ENCODE assay signal across 23 cellular contexts in the genomic region with DNA sequence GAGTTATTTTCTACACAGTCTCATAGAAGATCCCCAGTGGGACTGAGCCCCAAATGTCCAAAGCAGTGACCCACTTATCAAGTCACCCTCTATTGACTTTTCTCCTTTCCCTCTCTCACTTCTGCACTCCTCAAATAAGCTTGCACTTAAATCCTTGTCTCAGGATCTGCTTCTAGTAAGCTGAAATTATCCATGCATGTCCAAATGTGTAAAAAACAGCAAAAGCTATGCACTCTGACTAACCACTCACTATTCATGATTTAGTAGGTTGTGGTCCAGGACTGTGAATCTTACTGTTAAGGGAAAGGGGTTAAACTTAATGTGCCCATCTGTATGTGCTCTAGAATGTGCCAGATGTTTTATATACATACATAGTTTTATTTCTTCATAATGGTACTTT.
DNase-seq lines count a peak whose midpoint lies in the region; FAIRE-seq and TF ChIP-seq lines count a peak whose summit lies in the region.
"Had no signal": no experiment of that assay in that cellular context is flagged by ENCODE, and none has a peak within 500 bp of the region (broad histone marks: within the 10 kb centered on the region; RNA-seq: fewer than 3 reads in every experiment).

No MANE protein-coding gene starts in this region.

- H3K4me3 Mint-ChIP-seq in astrocyte (ENCODE audit: unreplicated experiment): no peak overlapping the region
- H3K4me3 Mint-ChIP-seq in activated naive CD8-positive, alpha-beta T cell treated with anti-CD3 and anti-CD28 coated beads for 36 hours: no peak overlapping the region
- H3K4me3 Mint-ChIP-seq: B cell; CD4-positive, alpha-beta T cell; H9 had no signal

- DNase-seq in NCI-H82 treated with DMSO at 0.1 percent for 48 hours (lab: John Stamatoyannopoulos, UW; ENCODE audit: unreplicated experiment): peak; percentile 26
- peak; percentile 52 for DNase-seq in astrocyte (ENCODE audit: low read depth)
- peak; percentile 32 for DNase-seq in kidney glomerular epithelial cell (lab: John Stamatoyannopoulos, UW)
- no peak for DNase-seq in NCI-H2227 (lab: John Stamatoyannopoulos, UW; ENCODE audit: unreplicated experiment)
- DNase-seq in prostate gland (ENCODE audit: low spot score): no peak
- DNase-seq in activated naive CD8-positive, alpha-beta T cell treated with anti-CD3 and anti-CD28 coated beads for 36 hours: no peak
- no peak for DNase-seq in SJCRH30
- DNase-seq: CD4-positive, alpha-beta T cell; COR-L47; DMS 273 treated with DMSO at 0.1 percent for 48 hours; GM23248; H9; Kasumi-1; MG63; NCI-H1417 treated with DMSO at 0.1 percent for 48 hours; NCI-H187; NCI-H345; NCI-H774; Right ventricle myocardium superior had no signal

- peaks cover 14 to 25% (median 17%) of the 10 kb centered on the region in 11 experiments for H3K9me3 ChIP-seq in BLaER1 treated with 17β-estradiol and CSF1 and Interleukin-3, amounts not matched to agents 10 nM and 100 nM (replicated peaks in 1 of 11)
- H3K9me3 ChIP-seq in astrocyte (ENCODE audit: insufficient read depth, low read depth, low read length): no peaks in the 10 kb centered on the region
- no peaks in the 10 kb centered on the region for H3K9me3 ChIP-seq in prostate gland
- peaks cover 3% of the 10 kb centered on the region; the same call in 1 of the 2 replicates for H3K9me3 ChIP-seq in SJCRH30 (replicated peaks)

- no peak for TF ChIP-seq CTCF in astrocyte (IDR thresholded peaks at IDR 0.05; ENCODE audit: insufficient read depth, low read depth, low read length)
- no peak for TF ChIP-seq CTCF in prostate gland (IDR thresholded peaks at IDR 0.05)

- H3K4me1 ChIP-seq in BLaER1 treated with 17β-estradiol and CSF1 and Interleukin-3, amounts not matched to agents 10 nM and 100 nM: peaks cover 18 to 76% (median 61%) of the 10 kb centered on the region in 10 experiments
- peaks cover 3% of the 10 kb centered on the region for H3K4me1 ChIP-seq in astrocyte (ENCODE audit: insufficient read depth, low read length)
- H3K4me1 ChIP-seq in prostate gland (replicated peaks): no peaks in the 10 kb centered on the region
- H3K4me1 ChIP-seq in SJCRH30: no peaks in the 10 kb centered on the region

- no peaks in the 10 kb centered on the region for H4K20me1 ChIP-seq in BLaER1 treated with 17β-estradiol and CSF1 and Interleukin-3, amounts not matched to agents 10 nM and 100 nM
- H4K20me1 ChIP-seq in astrocyte (ENCODE audit: insufficient read depth, low read length): no peaks in the 10 kb centered on the region

- H3K36me3 ChIP-seq in BLaER1 treated with 17β-estradiol and CSF1 and Interleukin-3, amounts not matched to agents 10 nM and 100 nM: no peaks in the 10 kb centered on the region
- H3K36me3 ChIP-seq in astrocyte (ENCODE audit: insufficient read depth, low read length) (no peaks in the 10 kb centered on the region), prostate gland (no peaks in the 10 kb centered on the region), SJCRH30 (no peaks in the 10 kb centered on the region)
- H3K36me3 ChIP-seq: MG63 had no signal

- H3K4me1 Mint-ChIP-seq in astrocyte (ENCODE audit: low read depth, unreplicated experiment): peaks cover 7% of the 10 kb centered on the region
- no peaks in the 10 kb centered on the region for H3K4me1 Mint-ChIP-seq in activated naive CD8-positive, alpha-beta T cell treated with anti-CD3 and anti-CD28 coated beads for 36 hours
- H3K4me1 Mint-ChIP-seq: B cell had no signal

- H2AFZ ChIP-seq in astrocyte (ENCODE audit: low read depth, low read length): no peak overlapping the region
- H2AFZ ChIP-seq: GM23248 had no signal

- TF ChIP-seq POLR2A in prostate gland (IDR thresholded peaks at IDR 0.05): no peak

- peak overlapping the region in 1 of 11 experiments; percentile 14; a peak in 1 of 22 replicates for H3K9ac ChIP-seq in BLaER1 treated with 17β-estradiol and CSF1 and Interleukin-3, amounts not matched to agents 10 nM and 100 nM
- no peak overlapping the region for H3K9ac ChIP-seq in astrocyte (ENCODE audit: low read length)
- H3K9ac ChIP-seq: GM23248 had no signal

- no peak for FAIRE-seq in astrocyte (lab: Jason Lieb, UNC)
- FAIRE-seq: A204.1, GM12891 had no signal

- H3K27ac Mint-ChIP-seq in astrocyte (ENCODE audit: unreplicated experiment): no peak overlapping the region
- no peak overlapping the region for H3K27ac Mint-ChIP-seq in activated naive CD8-positive, alpha-beta T cell treated with anti-CD3 and anti-CD28 coated beads for 36 hours
- H3K27ac Mint-ChIP-seq: B cell; CD4-positive, alpha-beta T cell; H9 had no signal

- H3K4me3 ChIP-seq in BLaER1 treated with 17β-estradiol and CSF1 and Interleukin-3, amounts not matched to agents 10 nM and 100 nM: no peak overlapping the region; a peak in 1 of 20 replicates
- no peak overlapping the region for H3K4me3 ChIP-seq in astrocyte (ENCODE audit: insufficient read depth, low read depth, low read length)
- H3K4me3 ChIP-seq in prostate gland: no peak overlapping the region
- H3K4me3 ChIP-seq in SJCRH30: no peak overlapping the region
- H3K4me3 ChIP-seq: GM23248, MG63 had no signal

- H3K36me3 Mint-ChIP-seq in astrocyte (ENCODE audit: low read depth, unreplicated experiment): no peaks in the 10 kb centered on the region
- H3K36me3 Mint-ChIP-seq in activated naive CD8-positive, alpha-beta T cell treated with anti-CD3 and anti-CD28 coated beads for 36 hours: no peaks in the 10 kb centered on the region

- H3K27me3 ChIP-seq in BLaER1 treated with 17β-estradiol and CSF1 and Interleukin-3, amounts not matched to agents 10 nM and 100 nM: no peaks in the 10 kb centered on the region
- no peaks in the 10 kb centered on the region for H3K27me3 ChIP-seq in astrocyte (ENCODE audit: insufficient read depth, low read length)
- no peaks in the 10 kb centered on the region for H3K27me3 ChIP-seq in prostate gland (replicated peaks; ENCODE audit: insufficient read depth)
- H3K27me3 ChIP-seq in SJCRH30: no peaks in the 10 kb centered on the region
- H3K27me3 ChIP-seq: MG63 had no signal

- peak overlapping the region in 8 of 11 experiments; percentile 10 to 71 (median 38); a peak in 10 of 22 replicates for H3K27ac ChIP-seq in BLaER1 treated with 17β-estradiol and CSF1 and Interleukin-3, amounts not matched to agents 10 nM and 100 nM
- no peak overlapping the region for H3K27ac ChIP-seq in astrocyte (ENCODE audit: low read depth, low read length)
- no peak overlapping the region for H3K27ac ChIP-seq in prostate gland
- no peak overlapping the region for H3K27ac ChIP-seq in SJCRH30
- H3K27ac ChIP-seq: GM23248 had no signal

- H3K4me2 ChIP-seq in BLaER1 treated with 17β-estradiol and CSF1 and Interleukin-3, amounts not matched to agents 10 nM and 100 nM: peak overlapping the region; percentile 48 to 87 (median 68)
- H3K4me2 ChIP-seq in astrocyte (ENCODE audit: low read length): no peak overlapping the region

- no peaks in the 10 kb centered on the region for H3K27me3 Mint-ChIP-seq in astrocyte (ENCODE audit: low read depth, unreplicated experiment)
- no peaks in the 10 kb centered on the region for H3K27me3 Mint-ChIP-seq in activated naive CD8-positive, alpha-beta T cell treated with anti-CD3 and anti-CD28 coated beads for 36 hours
- H3K27me3 Mint-ChIP-seq: B cell; CD4-positive, alpha-beta T cell had no signal

- H3K9me3 Mint-ChIP-seq in astrocyte (ENCODE audit: unreplicated experiment): peaks cover 5% of the 10 kb centered on the region
- H3K9me3 Mint-ChIP-seq in activated naive CD8-positive, alpha-beta T cell treated with anti-CD3 and anti-CD28 coated beads for 36 hours: peaks cover 1% of the 10 kb centered on the region

- intact Hi-C loops in prostate gland (cut with DNase I): no loop called here

- H3K79me2 ChIP-seq in astrocyte (ENCODE audit: insufficient read depth, low read length): no peaks in the 10 kb centered on the region

Comparison
In these comparisons a context has a peak if more than half of its experiments do, and no peak if none do; other contexts are left out.
1. H3K27ac ChIP-seq: peak in BLaER1 treated with 17β-estradiol and CSF1 and Interleukin-3, amounts not matched to agents 10 nM and 100 nM (8 of 11); none in astrocyte (single experiment), prostate gland (0 of 2) and SJCRH30 (single experiment).
2. DNase-seq: peak in NCI-H82 treated with DMSO at 0.1 percent for 48 hours (single experiment), astrocyte (single experiment) and kidney glomerular epithelial cell (single experiment); none in NCI-H2227 (single experiment), prostate gland (single experiment), activated naive CD8-positive, alpha-beta T cell treated with anti-CD3 and anti-CD28 coated beads for 36 hours (single experiment) and SJCRH30 (0 of 2).